23 cellular contexts compared by ENCODE assay signal in the genomic region with DNA sequence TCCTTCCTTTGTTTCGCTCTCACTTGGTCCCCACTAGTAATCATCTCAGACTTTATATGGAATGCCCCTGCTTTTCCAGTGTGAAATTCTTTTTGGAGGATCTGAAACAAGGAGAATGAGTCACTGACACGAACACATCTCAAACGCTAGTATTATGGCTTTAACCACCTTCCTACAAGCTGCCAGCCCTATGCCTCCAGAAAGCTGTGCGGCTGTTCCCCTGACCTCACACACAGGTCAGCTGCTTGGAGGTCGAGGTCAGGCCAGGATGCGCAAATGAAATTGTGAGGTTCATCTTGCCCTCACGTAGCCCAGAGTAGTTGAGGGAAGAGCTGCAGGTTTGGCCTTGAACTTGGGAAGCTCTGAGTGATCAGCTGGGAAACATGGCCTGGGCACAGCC.
DNase-seq lines count a peak whose midpoint lies in the region; ATAC-seq, FAIRE-seq and TF ChIP-seq lines count a peak whose summit lies in the region.
"Had no signal": no experiment of that assay in that cellular context is flagged by ENCODE, and none has a peak within 500 bp of the region (broad histone marks: within the 10 kb centered on the region; RNA-seq: fewer than 3 reads in every experiment).

No MANE protein-coding gene starts in this region.

- TF ChIP-seq CTCF in nephron progenitor cell (IDR thresholded peaks at IDR 0.05) (no peak), lower leg skin (IDR thresholded peaks at IDR 0.05) (no peak)

- no peak overlapping the region for H3K4me3 ChIP-seq in lower leg skin (ENCODE audit: low read depth, poor library complexity, severe bottlenecking)
- H3K4me3 ChIP-seq: A549, MG63, SJCRH30 had no signal

- TF ChIP-seq POLR2A in lower leg skin (IDR thresholded peaks at IDR 0.05), result no peak

- FAIRE-seq in GM19239 (lab: Jason Lieb, UNC) (peak; percentile 37), RCC 7860 (lab: Jason Lieb, UNC) (no peak)
- FAIRE-seq: A549, H54 had no signal

- H3K27me3 Mint-ChIP-seq in nephron progenitor cell (ENCODE audit: low read depth, poor library complexity), result no peaks in the 10 kb centered on the region
- H3K27me3 Mint-ChIP-seq: T-cell had no signal

- peaks cover 68% of the 10 kb centered on the region for H3K4me1 Mint-ChIP-seq in nephron progenitor cell

- 86 to 87% methylated on average over 7 of the region's 7 CpGs for WGBS in lower leg skin, 2 donors

- peak; percentile 38 for ATAC-seq in HG03432 (IDR thresholded peaks at IDR 0.05; ENCODE audit: unreplicated experiment)
- ATAC-seq: A549; CD8-positive, alpha-beta T cell; Panc1; T-cell had no signal

- intact Hi-C loops in lower leg skin (cut with DNase I; ENCODE audit: low total_unique reads), result no loop called here

- peaks cover 5% of the 10 kb centered on the region for H3K36me3 Mint-ChIP-seq in nephron progenitor cell (ENCODE audit: low read depth)
- H3K36me3 Mint-ChIP-seq: CD8-positive, alpha-beta T cell; T-cell had no signal

- DNase-seq in Daoy (ENCODE audit: low read depth) (peak; percentile 34), GM19239 (ENCODE audit: insufficient read length, low spot score) (no peak), nephron progenitor cell (no peak), lower leg skin (ENCODE audit: low spot score in 2 of 2) (no peak), RCC 7860 (ENCODE audit: low spot score) (no peak)
- DNase-seq in activated CD4-positive, alpha-beta T cell treated with anti-CD3 and anti-CD28 coated beads, Interleukin-2, amount 50 U/mL, for 4 hours, result no peak
- DNase-seq: C1 segment of cervical spinal cord; CD8-positive, alpha-beta T cell; DMS79 treated with DMSO at 0.1 percent for 48 hours; KG1; MG63; NCI-H1092; NCI-H1417 treated with DMSO at 0.1 percent for 48 hours; NCI-H1694 treated with DMSO at 0.1 percent for 48 hours; NCI-H2081; NCI-H2227 treated with DMSO at 0.1 percent for 48 hours; NCI-H526 treated with DMSO at 0.1 percent for 48 hours; SJCRH30; T-cell had no signal

- H3K9me3 Mint-ChIP-seq in nephron progenitor cell, result no peaks in the 10 kb centered on the region

- no peak overlapping the region for H3K4me3 Mint-ChIP-seq in nephron progenitor cell
- H3K4me3 Mint-ChIP-seq: CD8-positive, alpha-beta T cell; T-cell had no signal

- H3K27ac Mint-ChIP-seq in nephron progenitor cell, result peak overlapping the region; percentile 35
- H3K27ac Mint-ChIP-seq: CD8-positive, alpha-beta T cell; T-cell had no signal
